ENCODE assay signal across 29 cellular contexts in the genomic region with DNA sequence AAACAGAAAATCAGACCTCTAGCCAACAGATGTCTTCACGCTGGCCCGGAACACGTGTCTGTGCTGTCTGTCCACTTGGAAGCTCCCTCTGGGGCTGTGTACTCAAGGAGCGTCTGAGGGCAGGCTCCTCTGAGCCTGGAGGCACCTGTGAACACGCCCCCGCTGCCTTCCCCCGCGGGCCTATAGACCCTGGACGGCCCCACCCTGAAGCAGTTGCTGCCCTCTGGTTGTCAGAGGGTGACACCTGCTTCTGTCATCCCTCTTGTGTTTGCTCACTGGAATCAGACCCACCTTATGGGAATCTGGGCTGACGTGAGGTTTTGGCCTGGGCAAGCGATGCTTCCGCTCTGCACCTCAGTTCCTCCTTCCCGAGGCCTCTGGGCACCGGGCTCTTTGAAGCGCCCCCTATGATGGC. TPM values are rescaled to one million over a fixed set of nuclear protein-coding genes. Genes with fewer than 3 reads are reported as not detected.
"Had no signal": no experiment of that assay in that cellular context is flagged by ENCODE, and none has a peak within 500 bp of the region (broad histone marks: within the 10 kb centered on the region; RNA-seq: fewer than 3 reads in every experiment).

No MANE protein-coding gene starts in this region.

- ATAC-seq: activated CD4-positive, CD25-positive, alpha-beta regulatory T cell treated with anti-CD3 and anti-CD28 coated beads, Interleukin-2, amount 50 U/mL, for 24 hours; activated CD8-positive, alpha-beta T cell treated with anti-CD3 and anti-CD28 coated beads, Interleukin-2, amount 10 ng/mL, durations not matched to agents 7 days and 5 days; gastroesophageal sphincter; heart left ventricle; SK-N-SH treated with all-trans-retinoic acid at 6 μM for 48 hours; stimulated activated effector memory CD8-positive, alpha-beta T cell treated with anti-CD3 and anti-CD28 coated beads, Interleukin-12 subunit alpha, Interleukin-12 subunit beta, amount 100 ng/mL, for 72 hours; upper lobe of right lung had no signal

- H3K27ac ChIP-seq: breast epithelium, esophagus muscularis mucosa, gastroesophageal sphincter, heart left ventricle, prostate gland, right atrium auricular region, testis, upper lobe of right lung had no signal

- H3K4me1 ChIP-seq: breast epithelium, esophagus muscularis mucosa, gastroesophageal sphincter, heart left ventricle, prostate gland, right atrium auricular region, upper lobe of right lung had no signal

- DNase-seq: activated CD4-positive, alpha-beta T cell treated with anti-CD3 and anti-CD28 coated beads, Interleukin-2, amount 10 ng/mL, durations not matched to agents 7 days and 5 days; activated CD8-positive, alpha-beta T cell treated with anti-CD3 and anti-CD28 coated beads, Interleukin-2, amount 10 ng/mL, durations not matched to agents 7 days and 5 days; activated naive CD4-positive, alpha-beta T cell treated with anti-CD3 and anti-CD28 coated beads, Interleukin-2, amount 10 ng/mL, durations not matched to agents 7 days and 5 days; activated T-cell treated with anti-CD3 and anti-CD28 coated beads, Interleukin-2, amount 50 U/mL, for 24 hours; dermis blood vessel endothelial cell; effector memory CD4-positive, alpha-beta T cell; stimulated activated CD4-positive, alpha-beta T cell treated with anti-CD3 and anti-CD28 coated beads, Interleukin-4, amount 100 ng/mL, for 24 hours; T-cell; T1000; testis had no signal

- H3K27ac Mint-ChIP-seq: activated CD4-positive, alpha-beta T cell treated with anti-CD3 and anti-CD28 coated beads, Interleukin-2, amount 10 ng/mL, durations not matched to agents 7 days and 5 days; activated CD8-positive, alpha-beta T cell treated with anti-CD3 and anti-CD28 coated beads, Interleukin-2, amount 10 ng/mL, durations not matched to agents 7 days and 5 days; activated naive CD4-positive, alpha-beta T cell treated with anti-CD3 and anti-CD28 coated beads, Interleukin-2, amount 10 ng/mL, durations not matched to agents 7 days and 5 days; activated T-cell treated with anti-CD3 and anti-CD28 coated beads, Interleukin-2, amount 50 U/mL, for 24 hours; activated T-helper 2 cell treated with anti-CD3 and anti-CD28 coated beads, Interferon-gamma antibody, Interleukin-2, Interleukin-4, amounts not matched to agents 10 μg/mL and 5 μg/mL and 100 μg/mL, durations not matched to agents 14 hours and 24 hours and 36 hours; stimulated activated effector memory CD8-positive, alpha-beta T cell treated with anti-CD3 and anti-CD28 coated beads, Interleukin-12 subunit alpha, Interleukin-12 subunit beta, amount 100 ng/mL, for 72 hours; T-cell had no signal

- H3K27me3 Mint-ChIP-seq: activated CD4-positive, alpha-beta T cell treated with anti-CD3 and anti-CD28 coated beads, Interleukin-2, amount 10 ng/mL, durations not matched to agents 7 days and 5 days; activated naive CD4-positive, alpha-beta T cell treated with anti-CD3 and anti-CD28 coated beads, Interleukin-2, amount 10 ng/mL, durations not matched to agents 7 days and 5 days; activated T-cell treated with anti-CD3 and anti-CD28 coated beads, Interleukin-2, amount 50 U/mL, for 24 hours; T-cell had no signal

- H3K4me3 Mint-ChIP-seq: activated CD4-positive, alpha-beta T cell treated with anti-CD3 and anti-CD28 coated beads, Interleukin-2, amount 10 ng/mL, durations not matched to agents 7 days and 5 days; activated CD8-positive, alpha-beta T cell treated with anti-CD3 and anti-CD28 coated beads, Interleukin-2, amount 10 ng/mL, durations not matched to agents 7 days and 5 days; activated naive CD4-positive, alpha-beta T cell treated with anti-CD3 and anti-CD28 coated beads, Interleukin-2, amount 10 ng/mL, durations not matched to agents 7 days and 5 days; activated T-cell treated with anti-CD3 and anti-CD28 coated beads, Interleukin-2, amount 50 U/mL, for 24 hours; stimulated activated effector memory CD8-positive, alpha-beta T cell treated with anti-CD3 and anti-CD28 coated beads, Interleukin-12 subunit alpha, Interleukin-12 subunit beta, amount 100 ng/mL, for 72 hours; T-cell had no signal

- H3K9me3 Mint-ChIP-seq: activated CD4-positive, alpha-beta T cell treated with anti-CD3 and anti-CD28 coated beads, Interleukin-2, amount 10 ng/mL, durations not matched to agents 7 days and 5 days; activated naive CD4-positive, alpha-beta T cell treated with anti-CD3 and anti-CD28 coated beads, Interleukin-2, amount 10 ng/mL, durations not matched to agents 7 days and 5 days; activated T-cell treated with anti-CD3 and anti-CD28 coated beads, Interleukin-2, amount 50 U/mL, for 24 hours; activated T-helper 2 cell treated with anti-CD3 and anti-CD28 coated beads, Interferon-gamma antibody, Interleukin-2, Interleukin-4, amounts not matched to agents 10 μg/mL and 5 μg/mL and 100 μg/mL, durations not matched to agents 14 hours and 24 hours and 36 hours; stimulated activated effector memory CD8-positive, alpha-beta T cell treated with anti-CD3 and anti-CD28 coated beads, Interleukin-12 subunit alpha, Interleukin-12 subunit beta, amount 100 ng/mL, for 72 hours; T-cell had no signal

- H3K4me1 Mint-ChIP-seq: activated CD4-positive, alpha-beta T cell treated with anti-CD3 and anti-CD28 coated beads, Interleukin-2, amount 10 ng/mL, durations not matched to agents 7 days and 5 days; activated naive CD4-positive, alpha-beta T cell treated with anti-CD3 and anti-CD28 coated beads, Interleukin-2, amount 10 ng/mL, durations not matched to agents 7 days and 5 days; stimulated activated effector memory CD8-positive, alpha-beta T cell treated with anti-CD3 and anti-CD28 coated beads, Interleukin-12 subunit alpha, Interleukin-12 subunit beta, amount 100 ng/mL, for 72 hours; T-cell had no signal

- H3K9me3 ChIP-seq: breast epithelium, esophagus muscularis mucosa, gastroesophageal sphincter, heart left ventricle, prostate gland, right atrium auricular region, testis, upper lobe of right lung had no signal

- H3K4me3 ChIP-seq: breast epithelium, esophagus muscularis mucosa, gastroesophageal sphincter, heart left ventricle, lung, prostate gland, right atrium auricular region, testis, upper lobe of right lung had no signal

- H3K27me3 ChIP-seq: breast epithelium, esophagus muscularis mucosa, gastroesophageal sphincter, heart left ventricle, right atrium auricular region, testis, upper lobe of right lung had no signal

RNA-seq across cellular contexts. Expression of a gene that starts 44.0 kb away (rescaled TPM):
- total RNA-seq: activated CD4-positive, alpha-beta T cell treated with anti-CD3 and anti-CD28 coated beads, Interleukin-2, amount 10 ng/mL, durations not matched to agents 7 days and 5 days; activated CD8-positive, alpha-beta T cell treated with anti-CD3 and anti-CD28 coated beads, Interleukin-2, amount 10 ng/mL, durations not matched to agents 7 days and 5 days; activated T-helper 2 cell treated with anti-CD3 and anti-CD28 coated beads, Interferon-gamma antibody, Interleukin-2, Interleukin-4, amounts not matched to agents 10 μg/mL and 5 μg/mL and 100 μg/mL, durations not matched to agents 14 hours and 24 hours and 36 hours; astrocyte; breast epithelium; cerebellum; dermis blood vessel endothelial cell; endothelial cell of umbilical vein; esophagus muscularis mucosa; gastroesophageal sphincter; heart left ventricle; lung; omental fat pad; right atrium auricular region; skeletal muscle tissue; T-cell; upper lobe of right lung had no signal
- polyA plus RNA-seq: adipose tissue, endothelial cell of umbilical vein, heart left ventricle, lung, neural cell had no signal
